16 cellular contexts compared by ENCODE assay signal in genomic region chr18:37284260-37284659, GRCh38.
DNase-seq lines count a peak whose midpoint lies in the region; ATAC-seq and TF ChIP-seq lines count a peak whose summit lies in the region.
"Had no signal": no experiment of that assay in that cellular context is flagged by ENCODE, and none has a peak within 500 bp of the region (broad histone marks: within the 10 kb centered on the region; RNA-seq: fewer than 3 reads in every experiment).

No MANE protein-coding gene starts in this region.

- H3K4me1 Mint-ChIP-seq in effector memory CD8-positive, alpha-beta T cell (ENCODE audit: low read depth in 2 of 2) = no peaks in the 10 kb centered on the region
- H3K4me1 Mint-ChIP-seq: CD14-positive monocyte had no signal

- H3K36me3 Mint-ChIP-seq in effector memory CD8-positive, alpha-beta T cell (ENCODE audit: insufficient read depth) = no peaks in the 10 kb centered on the region
- H3K36me3 Mint-ChIP-seq: CD14-positive monocyte; CD8-positive, alpha-beta T cell had no signal

- H2BK120ac ChIP-seq in IMR-90 (ENCODE audit: low read depth, low read length) (no peak overlapping the region), neuronal stem cell (ENCODE audit: low read depth, low read length) (no peak overlapping the region)

- H3K4me1 ChIP-seq in IMR-90 (ENCODE audit: control insufficient read depth, insufficient read depth, low read length) (no peaks in the 10 kb centered on the region), neuronal stem cell (ENCODE audit: control insufficient read depth in 2 of 2, insufficient read depth in 1 of 2, low read depth in 1 of 2, low read length in 2 of 2) (peaks cover 0 to 9% of the 10 kb centered on the region in 2 donors)
- H3K4me1 ChIP-seq: BE2C, Caco-2 had no signal

- no peak for TF ChIP-seq CTCF in IMR-90 (conservative IDR thresholded peaks at IDR 0.05; ENCODE audit: low read depth, low read length)

- no peak overlapping the region for H3K4me3 Mint-ChIP-seq in effector memory CD8-positive, alpha-beta T cell
- H3K4me3 Mint-ChIP-seq: CD14-positive monocyte; CD4-positive, alpha-beta T cell; CD8-positive, alpha-beta T cell had no signal

- H4K8ac ChIP-seq in IMR-90 (ENCODE audit: low read depth in 2 of 2, low read length in 2 of 2) = no peak overlapping the region
- no peak overlapping the region for H4K8ac ChIP-seq in neuronal stem cell (ENCODE audit: low read depth, low read length)

- H3K4me2 ChIP-seq in IMR-90 (ENCODE audit: low read depth, low read length) (no peak overlapping the region), neuronal stem cell (ENCODE audit: insufficient read depth, low read length, poor library complexity, severe bottlenecking) (no peak overlapping the region)
- H3K4me2 ChIP-seq: BLaER1 had no signal

- 74% methylated on average over 7 of the region's 7 CpGs; no CpG with 5 or more reads in 1 of the 2 experiments for WGBS in IMR-90 (ENCODE audit: extremely low coverage in 2 of 2, insufficient read length in 1 of 2), 2 experiments
- WGBS in neuronal stem cell (ENCODE audit: extremely low coverage in 2 of 2, insufficient read length in 2 of 2, insufficient replicate concordance in 1 of 2), 2 donors = no CpG with 5 or more reads among the region's 7 CpGs

- H3K9ac ChIP-seq in IMR-90 (ENCODE audit: low read depth, low read length) = no peak overlapping the region
- no peak overlapping the region for H3K9ac ChIP-seq in neuronal stem cell (ENCODE audit: low read depth, low read length, poor library complexity)
- H3K9ac ChIP-seq: BLaER1 had no signal

- H2BK20ac ChIP-seq in IMR-90 (ENCODE audit: low read depth, low read length) = no peak overlapping the region

- H3K4ac ChIP-seq in IMR-90 (ENCODE audit: low read depth, low read length) = no peak overlapping the region
- no peak overlapping the region for H3K4ac ChIP-seq in neuronal stem cell (ENCODE audit: low read length)

- BruUV-seq in IMR-90 (replicated peaks; lab: Mats Ljungman, UMichigan) = no TSS peak

- POLR2A ChIA-PET in IMR-90 (lab: Charles Lee; ENCODE audit: unreplicated experiment) = no interaction called here

- dilution Hi-C loops in IMR-90 (cut with HindIII; ENCODE audit: low sequenced_read_pairs, unreplicated experiment) = no loop called here

- H3K27me3 ChIP-seq in IMR-90 (ENCODE audit: control insufficient read depth, insufficient read depth, low read length) = peaks cover 2% of the 10 kb centered on the region
- no peaks in the 10 kb centered on the region for H3K27me3 ChIP-seq in neuronal stem cell (ENCODE audit: control insufficient read depth in 3 of 3, insufficient read depth in 3 of 3, low read depth in 1 of 3, low read length in 3 of 3)
- H3K27me3 ChIP-seq: BE2C, BLaER1 had no signal

- no peak overlapping the region for H4K5ac ChIP-seq in IMR-90 (ENCODE audit: low read depth, low read length)

- no peaks in the 10 kb centered on the region; the same call in 1 of the 2 replicates for H4K20me1 ChIP-seq in IMR-90 (ENCODE audit: insufficient read depth, low read length)
- H4K20me1 ChIP-seq: BLaER1 had no signal

- H3K79me1 ChIP-seq in IMR-90 (ENCODE audit: low read depth in 1 of 2, low read length in 2 of 2) (no peaks in the 10 kb centered on the region), neuronal stem cell (ENCODE audit: low read depth, low read length) (no peaks in the 10 kb centered on the region)

- peak overlapping the region; percentile 36 for H2BK12ac ChIP-seq in neuronal stem cell (ENCODE audit: low read length)

- H3K9me1 ChIP-seq in IMR-90 (ENCODE audit: insufficient read depth, low read length) = no peaks in the 10 kb centered on the region

- no peak overlapping the region for H3K14ac ChIP-seq in IMR-90 (replicated peaks; ENCODE audit: low read depth, low read length)
- H3K14ac ChIP-seq in neuronal stem cell (ENCODE audit: low read length) = no peak overlapping the region

- no peaks in the 10 kb centered on the region for H3K36me3 ChIP-seq in IMR-90 (ENCODE audit: control insufficient read depth, insufficient read depth, low read length)
- no peaks in the 10 kb centered on the region for H3K36me3 ChIP-seq in neuronal stem cell (replicated peaks in 1 of 2; ENCODE audit: control insufficient read depth in 2 of 2, insufficient read depth in 2 of 2, low read length in 2 of 2)
- H3K36me3 ChIP-seq: BE2C, BLaER1 had no signal

- H3K18ac ChIP-seq in IMR-90 (ENCODE audit: low read depth, low read length) (no peak overlapping the region), neuronal stem cell (ENCODE audit: low read length) (peak overlapping the region; percentile 73)

- H3K9me3 ChIP-seq in IMR-90 (ENCODE audit: control insufficient read depth, insufficient read depth, low read length) (no peaks in the 10 kb centered on the region), neuronal stem cell (replicated peaks in 1 of 2; ENCODE audit: control insufficient read depth in 2 of 2, insufficient read depth in 1 of 2, low read depth in 1 of 2, low read length in 2 of 2) (peaks cover 0 to 4% of the 10 kb centered on the region in 2 donors)
- H3K9me3 ChIP-seq: BE2C, BLaER1, Caco-2 had no signal

- H3K56ac ChIP-seq in IMR-90 (ENCODE audit: extremely low read depth, insufficient read depth, low read length) = no peak overlapping the region

- H3K23ac ChIP-seq in IMR-90 (ENCODE audit: low read depth, low read length) = no peak overlapping the region
- H3K23ac ChIP-seq in neuronal stem cell (ENCODE audit: low read depth, low read length, poor library complexity) = no peak overlapping the region

- H3K9me3 Mint-ChIP-seq in effector memory CD8-positive, alpha-beta T cell = peaks cover 3 to 9% of the 10 kb centered on the region in 2 donors
- H3K9me3 Mint-ChIP-seq: CD4-positive, alpha-beta T cell; CD8-positive, alpha-beta T cell had no signal

- H3K27ac Mint-ChIP-seq in effector memory CD8-positive, alpha-beta T cell = no peak overlapping the region
- H3K27ac Mint-ChIP-seq: CD14-positive monocyte; CD4-positive, alpha-beta T cell; CD8-positive, alpha-beta T cell had no signal

- CTCF ChIA-PET in IMR-90 (lab: Yijun Ruan, JAX) = no interaction called here

- ATAC-seq in IMR-90 (ENCODE audit: low read depth) (no peak), GM21447 (IDR thresholded peaks at IDR 0.05; ENCODE audit: unreplicated experiment) (no peak), HG03571 (IDR thresholded peaks at IDR 0.05; ENCODE audit: unreplicated experiment) (no peak)
- ATAC-seq in effector memory CD8-positive, alpha-beta T cell (replicated peaks) = no peak
- ATAC-seq: CD8-positive, alpha-beta T cell had no signal

- peak overlapping the region; percentile 74 for H2BK5ac ChIP-seq in IMR-90 (ENCODE audit: low read depth, low read length, poor library complexity, severe bottlenecking)
- no peak overlapping the region for H2BK5ac ChIP-seq in neuronal stem cell (ENCODE audit: low read length)

- intact Hi-C loops in IMR-90 (cut with micrococcal nuclease) = no loop called here

- no peak overlapping the region for H3K4me3 ChIP-seq in IMR-90 (ENCODE audit: insufficient read depth, low read depth, low read length)
- no peak overlapping the region for H3K4me3 ChIP-seq in neuronal stem cell (ENCODE audit: low read length in 2 of 2)
- H3K4me3 ChIP-seq: BLaER1 had no signal

- DNase-seq in IMR-90 (no peak), neuronal stem cell (ENCODE audit: low spot score) (no peak)
- no peak for DNase-seq in effector memory CD8-positive, alpha-beta T cell
- DNase-seq: 8988T; ACHN; BE2C; Caco-2; Calu3; CD4-positive, alpha-beta T cell; CD8-positive, alpha-beta T cell; DMS79 treated with DMSO at 0.1 percent for 48 hours; GF-D8 had no signal

- H3K27me3 Mint-ChIP-seq in effector memory CD8-positive, alpha-beta T cell = peaks cover 0 to 16% of the 10 kb centered on the region in 2 donors

- no peak overlapping the region for H2AK5ac ChIP-seq in IMR-90 (ENCODE audit: low read depth, low read length)
- H2AK5ac ChIP-seq in neuronal stem cell (ENCODE audit: low read depth, low read length) = peak overlapping the region; percentile 66

- TF ChIP-seq RAD21 in IMR-90 (IDR thresholded peaks at IDR 0.05; ENCODE audit: low read length) = no peak

- no peak overlapping the region for H2AK9ac ChIP-seq in IMR-90 (replicated peaks; ENCODE audit: low read depth, low read length, poor library complexity)

- no peak for TF ChIP-seq POLR2A in IMR-90 (IDR thresholded peaks at IDR 0.05; ENCODE audit: low read depth, low read length)

- H2AFZ ChIP-seq in IMR-90 (replicated peaks; ENCODE audit: low read length, poor library complexity) = no peak overlapping the region
- H2AFZ ChIP-seq in neuronal stem cell (ENCODE audit: low read length) = no peak overlapping the region

- H2BK15ac ChIP-seq in IMR-90 (ENCODE audit: low read depth, low read length) (no peak overlapping the region), neuronal stem cell (ENCODE audit: low read length) (no peak overlapping the region)

- H4K91ac ChIP-seq in IMR-90 (ENCODE audit: insufficient read depth, low read depth, low read length) = no peak overlapping the region
- H4K91ac ChIP-seq in neuronal stem cell (ENCODE audit: low read depth, low read length, poor library complexity) = no peak overlapping the region

- in situ Hi-C loops in IMR-90 (cut with MboI; ENCODE audit: low sequenced_read_pairs) = no loop called here

- H3K27ac ChIP-seq in IMR-90 (ENCODE audit: insufficient read depth, low read length) (no peak overlapping the region), neuronal stem cell (replicated peaks; ENCODE audit: low read length) (no peak overlapping the region)
- H3K27ac ChIP-seq: BLaER1 had no signal

TF ChIP-seq in IMR-90, 13 proteins besides CTCF, POLR2A, EP300 and RAD21 (continues in another document):
- TF ChIP-seq RCOR1 (IDR thresholded peaks at IDR 0.05; ENCODE audit: insufficient replicate concordance, low read length) = no peak
- no peak for TF ChIP-seq FOS (IDR thresholded peaks at IDR 0.05; ENCODE audit: low read depth, low read length)
- TF ChIP-seq CEBPB (IDR thresholded peaks at IDR 0.05; ENCODE audit: low read depth, low read length) = no peak
- TF ChIP-seq MXI1 (IDR thresholded peaks at IDR 0.05; ENCODE audit: borderline replicate concordance, low read depth, low read length) = no peak
- TF ChIP-seq BHLHE40 (IDR thresholded peaks at IDR 0.05; ENCODE audit: low read depth, low read length) = no peak
- TF ChIP-seq ELK1 (IDR thresholded peaks at IDR 0.05; ENCODE audit: borderline replicate concordance, low read depth, low read length) = no peak
- TF ChIP-seq CHD1 (IDR thresholded peaks at IDR 0.05; ENCODE audit: low read depth, low read length) = no peak
- no peak for TF ChIP-seq RFX5 (IDR thresholded peaks at IDR 0.05; ENCODE audit: low read depth, low read length)
- no peak for TF ChIP-seq NFE2L2 (IDR thresholded peaks at IDR 0.05; ENCODE audit: low read depth, low read length)
